In genomic region chr20:15951711-15952110, GRCh38 we compare ENCODE assay signal across 23 cellular contexts.
DNase-seq lines count a peak whose midpoint lies in the region; ATAC-seq and TF ChIP-seq lines count a peak whose summit lies in the region.
"Had no signal": no experiment of that assay in that cellular context is flagged by ENCODE, and none has a peak within 500 bp of the region (broad histone marks: within the 10 kb centered on the region; RNA-seq: fewer than 3 reads in every experiment).

No MANE protein-coding gene starts in this region.

- no TSS peak for BruUV-seq in PC-3 (replicated peaks; lab: Mats Ljungman, UMichigan)

- POLR2A ChIA-PET in PC-3 (lab: Charles Lee; ENCODE audit: unreplicated experiment) = no interaction called here
- POLR2A ChIA-PET in RWPE1 (lab: Yijun Ruan, JAX; ENCODE audit: low non-redundant PET) = no interaction called here

- no peaks in the 10 kb centered on the region for H3K9me2 ChIP-seq in PC-3 (replicated peaks; ENCODE audit: low read length)
- H3K9me2 ChIP-seq: SK-N-SH had no signal

- H3K4me1 Mint-ChIP-seq in stimulated activated naive B cell treated with anti-CD40 and anti-IgM and Interleukin-4, amounts not matched to agents 10 μg/mL and 1 μg/mL and 100 μg/mL, for 72 hours = peaks cover 23 to 62% of the 10 kb centered on the region in 2 donors

- no peaks in the 10 kb centered on the region for H3K79me2 ChIP-seq in PC-3 (ENCODE audit: low read length)

- no peak overlapping the region for H3K4me3 ChIP-seq in PC-3 (ENCODE audit: low read length)
- H3K4me3 ChIP-seq: GM12878, HAP-1 had no signal

- peaks cover 48 to 64% of the 10 kb centered on the region in 2 donors for H3K36me3 Mint-ChIP-seq in stimulated activated naive B cell treated with anti-CD40 and anti-IgM and Interleukin-4, amounts not matched to agents 10 μg/mL and 1 μg/mL and 100 μg/mL, for 72 hours
- H3K36me3 Mint-ChIP-seq: CD8-positive, alpha-beta T cell had no signal

- no peaks in the 10 kb centered on the region for H3K9me3 ChIP-seq in PC-3 (ENCODE audit: low read length)
- H3K9me3 ChIP-seq: HAP-1, SK-N-SH had no signal

- H3K27me3 ChIP-seq in PC-3 (ENCODE audit: low read length) = no peaks in the 10 kb centered on the region

- peaks cover 4 to 12% of the 10 kb centered on the region in 2 donors for H3K9me3 Mint-ChIP-seq in stimulated activated naive B cell treated with anti-CD40 and anti-IgM and Interleukin-4, amounts not matched to agents 10 μg/mL and 1 μg/mL and 100 μg/mL, for 72 hours

- intact Hi-C loops in PC-3 (cut with micrococcal nuclease) = no loop called here

- ATAC-seq in PC-3 (no peak), HG03095 (IDR thresholded peaks at IDR 0.05; ENCODE audit: unreplicated experiment) (no peak)
- peak; percentile 25 to 42 for ATAC-seq in stimulated activated naive B cell treated with anti-CD40 and anti-IgM and Interleukin-4, amounts not matched to agents 10 μg/mL and 1 μg/mL and 100 μg/mL, for 72 hours (replicated peaks)
- ATAC-seq: CD8-positive, alpha-beta T cell; GM12878; HepG2; Panc1 had no signal

- H3K4me2 ChIP-seq in PC-3 (ENCODE audit: low read length) = no peak overlapping the region
- H3K4me2 ChIP-seq: KMS-11, SK-N-SH had no signal

- peak overlapping the region; percentile 21; the same call in 1 of the 2 replicates for H3K27ac ChIP-seq in PC-3 (ENCODE audit: low read length)
- no peak overlapping the region for H3K27ac ChIP-seq in epithelial cell of prostate
- H3K27ac ChIP-seq in RWPE1 = no peak overlapping the region
- H3K27ac ChIP-seq: 22Rv1, KMS-11 had no signal

- TF ChIP-seq CTCF in PC-3 (conservative IDR thresholded peaks at IDR 0.05; ENCODE audit: low read depth, low read length) (no peak), RWPE1 (conservative IDR thresholded peaks at IDR 0.05; ENCODE audit: low read depth) (no peak)

- H3K27ac Mint-ChIP-seq in stimulated activated naive B cell treated with anti-CD40 and anti-IgM and Interleukin-4, amounts not matched to agents 10 μg/mL and 1 μg/mL and 100 μg/mL, for 72 hours = no peak overlapping the region
- H3K27ac Mint-ChIP-seq: CD8-positive, alpha-beta T cell had no signal

- H3K9ac ChIP-seq in PC-3 (ENCODE audit: low read length) = no peak overlapping the region
- H3K9ac ChIP-seq: KMS-11, SK-N-SH had no signal

- no peak overlapping the region for H2AFZ ChIP-seq in PC-3 (ENCODE audit: low read length)

- H3K4me3 Mint-ChIP-seq in stimulated activated naive B cell treated with anti-CD40 and anti-IgM and Interleukin-4, amounts not matched to agents 10 μg/mL and 1 μg/mL and 100 μg/mL, for 72 hours = no peak overlapping the region
- H3K4me3 Mint-ChIP-seq: CD8-positive, alpha-beta T cell had no signal

- H3F3A ChIP-seq in PC-3 (ENCODE audit: low read length, unreplicated experiment) = no peaks in the 10 kb centered on the region

- H3K4me1 ChIP-seq in PC-3 (ENCODE audit: insufficient read depth, low read length) = peaks cover 5% of the 10 kb centered on the region; the same call in 1 of the 2 replicates
- H3K4me1 ChIP-seq: HAP-1 had no signal

- DNase-seq in DMS 273 (lab: John Stamatoyannopoulos, UW; ENCODE audit: unreplicated experiment) = peak; percentile 32
- no peak for DNase-seq in DMS 273 treated with DMSO at 0.1 percent for 48 hours (lab: John Stamatoyannopoulos, UW)
- peak; percentile 60 for DNase-seq in PC-3
- peak; percentile 31 for DNase-seq in epithelial cell of prostate (ENCODE audit: low read depth, low spot score)
- DNase-seq in stimulated activated naive B cell treated with anti-CD40 and anti-IgM and Interleukin-4, amounts not matched to agents 10 μg/mL and 1 μg/mL and 100 μg/mL, for 72 hours = no peak
- DNase-seq in RWPE1 (ENCODE audit: low spot score) = no peak
- no peak for DNase-seq in globus pallidus (ENCODE audit: low spot score)
- DNase-seq: CD8-positive, alpha-beta T cell; DND-41; GDM1; MM.1S; NCI-H1092 treated with DMSO at 0.1 percent for 48 hours; NCI-H446 treated with DMSO at 0.1 percent for 48 hours; NCI-H774; Right ventricle myocardium superior; SK-N-SH had no signal

- H4K20me1 ChIP-seq in PC-3 (ENCODE audit: low read length) = no peaks in the 10 kb centered on the region

- CTCF ChIA-PET in PC-3 (lab: Charles Lee) (no interaction called here), RWPE1 (lab: Yijun Ruan, JAX) (no interaction called here)

- H3K36me3 ChIP-seq in PC-3 (ENCODE audit: low read depth, low read length) = no peaks in the 10 kb centered on the region
- H3K36me3 ChIP-seq: HAP-1 had no signal

- no peaks in the 10 kb centered on the region for H3K27me3 Mint-ChIP-seq in stimulated activated naive B cell treated with anti-CD40 and anti-IgM and Interleukin-4, amounts not matched to agents 10 μg/mL and 1 μg/mL and 100 μg/mL, for 72 hours

Comparison
In these comparisons a context has a peak if more than half of its experiments do, and no peak if none do; other contexts are left out.
1. DNase-seq: peak in DMS 273 (single experiment), PC-3 (single experiment) and epithelial cell of prostate (single experiment); none in DMS 273 treated with DMSO at 0.1 percent for 48 hours (single experiment), stimulated activated naive B cell treated with anti-CD40 and anti-IgM and Interleukin-4, amounts not matched to agents 10 μg/mL and 1 μg/mL and 100 μg/mL, for 72 hours (single experiment), RWPE1 (single experiment) and globus pallidus (single experiment).
2. ATAC-seq: peak in stimulated activated naive B cell treated with anti-CD40 and anti-IgM and Interleukin-4, amounts not matched to agents 10 μg/mL and 1 μg/mL and 100 μg/mL, for 72 hours (2 of 2); none in PC-3 (single experiment) and HG03095 (single experiment).